In the genomic region with DNA sequence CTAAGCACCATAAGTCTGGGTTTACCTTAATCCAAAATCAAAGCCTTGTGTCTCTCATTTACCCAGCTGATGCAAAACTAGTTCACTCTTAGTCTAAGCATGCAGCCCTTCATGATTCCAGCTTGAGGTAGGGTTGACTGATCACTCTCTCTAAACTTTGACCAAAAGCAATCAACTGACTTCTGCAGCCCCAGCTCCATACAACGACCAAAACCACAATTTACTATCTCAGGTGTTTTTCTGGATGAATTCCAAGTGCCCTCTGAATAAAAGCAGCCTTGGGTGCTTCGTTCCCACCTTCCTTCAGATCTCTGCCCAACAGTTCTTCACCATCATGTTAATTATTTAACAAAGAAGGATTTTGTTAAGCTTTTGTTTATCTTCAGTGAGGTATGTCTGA, we compare ENCODE assay signal across 20 cellular contexts.
DNase-seq lines count a peak whose midpoint lies in the region; ATAC-seq and TF ChIP-seq lines count a peak whose summit lies in the region.
"Had no signal": no experiment of that assay in that cellular context is flagged by ENCODE, and none has a peak within 500 bp of the region (broad histone marks: within the 10 kb centered on the region; RNA-seq: fewer than 3 reads in every experiment).

No MANE protein-coding gene starts in this region.

- no peak overlapping the region for H3K4me3 ChIP-seq in mucosa of descending colon
- no peak overlapping the region for H3K4me3 ChIP-seq in A673 (ENCODE audit: low read depth, low read length, poor library complexity, severe bottlenecking)
- H3K4me3 ChIP-seq: PC-9, SJSA1 had no signal

- no peaks in the 10 kb centered on the region for H3K9me3 ChIP-seq in mucosa of descending colon
- H3K9me3 ChIP-seq in A673 (ENCODE audit: low read depth, low read length, poor library complexity, severe bottlenecking): no peaks in the 10 kb centered on the region
- H3K9me3 ChIP-seq: SJSA1 had no signal

- H3K27ac Mint-ChIP-seq in WTC11: 0 out of 2 replicates have a peak overlapping the region, but pooled peaks have one; percentile 1
- no peak overlapping the region for H3K27ac Mint-ChIP-seq in activated naive CD4-positive, alpha-beta T cell treated with anti-CD3 and anti-CD28 coated beads for 36 hours

- no peaks in the 10 kb centered on the region for H3K9me3 Mint-ChIP-seq in WTC11
- H3K9me3 Mint-ChIP-seq in activated naive CD4-positive, alpha-beta T cell treated with anti-CD3 and anti-CD28 coated beads for 36 hours: no peaks in the 10 kb centered on the region
- H3K9me3 Mint-ChIP-seq: CD4-positive, alpha-beta memory T cell had no signal

- POLR2A ChIA-PET in WTC11 (lab: Charles Lee): interaction anchor here (1.1 kb wide), 1 partner anchor 62 kb away, joined by 4 read pairs; a partner anchor contains a TSS
- POLR2A ChIA-PET in A673 (lab: Charles Lee; ENCODE audit: low non-redundant PET): no interaction called here

- BruUV-seq in A673 (replicated peaks; lab: Mats Ljungman, UMichigan): no TSS peak

- H3K36me3 ChIP-seq in mucosa of descending colon (ENCODE audit: low read depth) (no peaks in the 10 kb centered on the region), A673 (ENCODE audit: insufficient read depth, low read length, poor library complexity, severe bottlenecking) (no peaks in the 10 kb centered on the region)

- TF ChIP-seq CTCF in WTC11 (IDR thresholded peaks at IDR 0.05) (no peak), mucosa of descending colon (IDR thresholded peaks at IDR 0.05) (no peak), A673 (conservative IDR thresholded peaks at IDR 0.05; ENCODE audit: low read depth, low read length) (no peak), omental fat pad (IDR thresholded peaks at IDR 0.05) (no peak)

- CTCF ChIA-PET in WTC11 (lab: Charles Lee): interaction anchor here (0.6 to 5.7 kb wide), 5 partner anchors 12 to 128 kb away, joined by 3 to 64 read pairs (median 3); no protein-coding TSS in a partner anchor
- CTCF ChIA-PET in A673 (lab: Charles Lee): interaction anchor here (0.6 kb wide), 1 partner anchor 951 kb away, joined by 4 read pairs; no protein-coding TSS in a partner anchor
- CTCF ChIA-PET in activated naive CD4-positive, alpha-beta T cell treated with anti-CD3 and anti-CD28 coated beads for 36 hours (lab: Charles Lee): interaction anchor here (1.4 kb wide), 1 partner anchor 12 kb away, joined by 7 read pairs; no protein-coding TSS in a partner anchor

- ATAC-seq in WTC11: no peak
- peak; percentile 52 for ATAC-seq in mucosa of descending colon
- ATAC-seq in omental fat pad (ENCODE audit: low FRiP score): no peak
- ATAC-seq: HCT116, HepG2 had no signal

- H3K4me3 Mint-ChIP-seq in WTC11: no peak overlapping the region
- no peak overlapping the region for H3K4me3 Mint-ChIP-seq in activated naive CD4-positive, alpha-beta T cell treated with anti-CD3 and anti-CD28 coated beads for 36 hours
- H3K4me3 Mint-ChIP-seq: CD4-positive, alpha-beta memory T cell had no signal

- intact Hi-C loops in mucosa of descending colon (cut with DNase I, micrococcal nuclease): no loop called here
- intact Hi-C loops in A673 (cut with micrococcal nuclease; ENCODE audit: unreplicated experiment): no loop called here
- intact Hi-C loops in activated naive CD4-positive, alpha-beta T cell treated with anti-CD3 and anti-CD28 coated beads for 36 hours (cut with micrococcal nuclease): no loop called here

- peaks cover 54% of the 10 kb centered on the region for H3K4me1 Mint-ChIP-seq in WTC11
- peaks cover 11% of the 10 kb centered on the region for H3K4me1 Mint-ChIP-seq in activated naive CD4-positive, alpha-beta T cell treated with anti-CD3 and anti-CD28 coated beads for 36 hours (ENCODE audit: low read depth)

- DNase-seq in NCI-H2196 (lab: John Stamatoyannopoulos, UW; ENCODE audit: unreplicated experiment): peak; percentile 2
- no peak for DNase-seq in NCI-H2196 treated with DMSO at 0.1 percent for 48 hours (lab: John Stamatoyannopoulos, UW; ENCODE audit: unreplicated experiment)
- DNase-seq in WTC11 (ENCODE audit: low spot score): no peak
- DNase-seq in mucosa of descending colon: no peak
- no peak for DNase-seq in A673 (ENCODE audit: low spot score)
- no peak for DNase-seq in activated naive CD4-positive, alpha-beta T cell treated with anti-CD3 and anti-CD28 coated beads for 36 hours
- DNase-seq in omental fat pad (ENCODE audit: low spot score): no peak
- no peak for DNase-seq in NCI-H1694 treated with DMSO at 0.1 percent for 48 hours (lab: John Stamatoyannopoulos, UW)
- DNase-seq: 8988T; CD4-positive, alpha-beta memory T cell; DND-41; NCI-H1092; NCI-H1694; NCI-H2171; NCI-H774; PC-9; SW 1271 had no signal

- peaks cover 4% of the 10 kb centered on the region; the same call in 1 of the 2 replicates for H3K27me3 Mint-ChIP-seq in WTC11 (ENCODE audit: low read depth)
- no peaks in the 10 kb centered on the region for H3K27me3 Mint-ChIP-seq in activated naive CD4-positive, alpha-beta T cell treated with anti-CD3 and anti-CD28 coated beads for 36 hours (ENCODE audit: low read depth)
- H3K27me3 Mint-ChIP-seq: CD4-positive, alpha-beta memory T cell had no signal

- H3K27ac ChIP-seq in A673 (ENCODE audit: low read depth, low read length, poor library complexity, severe bottlenecking): no peak overlapping the region
- H3K27ac ChIP-seq: PC-9, SJSA1 had no signal

- H3K36me3 Mint-ChIP-seq in WTC11: peaks cover 27% of the 10 kb centered on the region
- H3K36me3 Mint-ChIP-seq in activated naive CD4-positive, alpha-beta T cell treated with anti-CD3 and anti-CD28 coated beads for 36 hours (ENCODE audit: low read depth): peaks cover 56% of the 10 kb centered on the region

- H3K27me3 ChIP-seq in A673 (replicated peaks; ENCODE audit: insufficient read depth, low read depth, low read length, poor library complexity): no peaks in the 10 kb centered on the region
- H3K27me3 ChIP-seq: SJSA1 had no signal

- H3K4me1 ChIP-seq in mucosa of descending colon (ENCODE audit: low read depth): peaks cover 2% of the 10 kb centered on the region
- H3K4me1 ChIP-seq in A673 (ENCODE audit: insufficient read depth, low read length, poor library complexity, severe bottlenecking): no peaks in the 10 kb centered on the region

TF ChIP-seq in WTC11, 78 proteins besides CTCF, POLR2A, EP300 and RAD21:
- TF ChIP-seq ZNF423 (CRISPR knock-in tag; IDR thresholded peaks at IDR 0.05) (no peak), TEAD4 (CRISPR knock-in tag; IDR thresholded peaks at IDR 0.05) (no peak), KAT7 (CRISPR knock-in tag; IDR thresholded peaks at IDR 0.05; ENCODE audit: borderline replicate concordance) (no peak)
- TF ChIP-seq, protein P1, sequence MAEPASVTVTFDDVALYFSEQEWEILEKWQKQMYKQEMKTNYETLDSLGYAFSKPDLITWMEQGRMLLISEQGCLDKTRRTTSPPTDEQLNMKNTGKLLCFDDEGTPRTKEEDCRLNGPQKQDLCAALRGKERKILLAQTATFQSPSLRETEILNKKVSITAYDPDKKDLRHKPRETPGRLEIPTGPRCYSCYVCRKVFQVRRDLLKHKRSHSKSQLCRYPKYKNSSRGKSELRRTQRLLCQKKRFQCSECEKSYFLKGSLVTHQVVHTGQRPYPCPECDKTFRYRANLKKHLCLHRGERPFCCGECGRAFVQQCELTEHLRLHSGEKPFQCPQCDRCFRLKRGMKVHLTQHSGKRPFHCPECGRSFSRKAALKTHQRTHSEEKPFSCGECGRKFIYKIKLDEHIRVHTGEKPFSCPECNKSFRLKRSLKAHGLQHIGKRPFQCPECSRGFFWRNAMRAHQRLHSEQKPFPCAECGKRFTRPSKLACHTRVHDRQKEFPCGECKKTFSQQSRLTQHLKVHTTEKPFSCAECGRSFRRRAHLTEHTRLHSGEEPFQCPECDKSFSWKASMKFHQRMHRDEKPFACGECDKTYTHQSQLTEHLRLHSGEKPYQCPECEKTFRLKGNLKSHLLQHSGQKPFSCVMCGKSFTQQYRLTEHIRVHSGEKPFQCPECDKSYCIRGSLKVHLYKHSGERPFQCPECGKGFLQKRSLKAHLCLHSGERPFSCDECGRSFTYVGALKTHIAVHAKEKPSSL (CRISPR knock-in tag; conservative IDR thresholded peaks at IDR 0.05): no peak
